8 cellular contexts compared by ENCODE assay signal in genomic region chr2:136225950-136226835, GRCh38.
A peak's percentile ranks its signal among the peaks of the same experiment; 100 is the strongest.
DNase-seq lines count a peak whose midpoint lies in the region; ATAC-seq and TF ChIP-seq lines count a peak whose summit lies in the region.

No MANE protein-coding gene starts in this region.

- H3K9me3 ChIP-seq in heart left ventricle (no peaks in the 10 kb centered on the region), transverse colon (no peaks in the 10 kb centered on the region), HAP-1 (no peaks in the 10 kb centered on the region)

- H3K4me3 ChIP-seq in heart left ventricle: no peak overlapping the region
- H3K4me3 ChIP-seq in transverse colon: no peak overlapping the region
- H3K4me3 ChIP-seq in HAP-1: no peak overlapping the region

- ATAC-seq in left cardiac atrium (peak; percentile 14 to 38), heart left ventricle (no peak), HG03354 (IDR thresholded peaks at IDR 0.05; ENCODE audit: poor library complexity, severe bottlenecking, unreplicated experiment) (peak; percentile 80)

- TF ChIP-seq POLR2A in heart left ventricle (IDR thresholded peaks at IDR 0.05) (no peak), transverse colon (IDR thresholded peaks at IDR 0.05) (peak; percentile 27)

- TF ChIP-seq CTCF in heart left ventricle (IDR thresholded peaks at IDR 0.05): no peak
- no peak for TF ChIP-seq CTCF in transverse colon (IDR thresholded peaks at IDR 0.05)

- H3K27ac ChIP-seq in heart left ventricle: peak overlapping the region in 1 of 12 donors; percentile 7
- no peak overlapping the region for H3K27ac ChIP-seq in transverse colon

- peak; percentile 46 for TF ChIP-seq EP300 in transverse colon (IDR thresholded peaks at IDR 0.05; ENCODE audit: low read depth)

- 37 to 54% (median 43%) methylated on average over 7 of the region's 7 CpGs for WGBS in heart left ventricle, 4 donors
- 39 to 47% methylated on average over 4 to 7 of the region's 7 CpGs for WGBS in transverse colon (ENCODE audit: low coverage in 1 of 2), 2 donors

- no peak for DNase-seq in left cardiac atrium
- no peak for DNase-seq in heart left ventricle
- DNase-seq in activated CD8-positive, alpha-beta memory T cell treated with anti-CD3 and anti-CD28 coated beads, Interleukin-2, amount 50 U/mL, for 4 hours: peak; percentile 39
- peak; percentile 54 for DNase-seq in transverse colon
- no peak for DNase-seq in HAP-1 (ENCODE audit: low spot score in 2 of 2)
- DNase-seq in iPS-NIHi7 (ENCODE audit: extremely low spot score): no peak
- no peak for DNase-seq in NCI-H128 (lab: John Stamatoyannopoulos, UW; ENCODE audit: unreplicated experiment)

- peaks cover 0 to 9% (median 0%) of the 10 kb centered on the region in 9 donors for H3K27me3 ChIP-seq in heart left ventricle
- H3K27me3 ChIP-seq in transverse colon: no peaks in the 10 kb centered on the region
- H3K27me3 ChIP-seq in HAP-1 (ENCODE audit: low read depth): peaks cover 22% of the 10 kb centered on the region

- H3K4me1 ChIP-seq in heart left ventricle (peaks cover 0 to 17% (median 0%) of the 10 kb centered on the region in 12 donors), transverse colon (peaks cover 0 to 8% (median 0%) of the 10 kb centered on the region in 4 donors), HAP-1 (no peaks in the 10 kb centered on the region)

- H3K36me3 ChIP-seq in heart left ventricle: no peaks in the 10 kb centered on the region
- H3K36me3 ChIP-seq in transverse colon: no peaks in the 10 kb centered on the region
- H3K36me3 ChIP-seq in HAP-1 (replicated peaks): no peaks in the 10 kb centered on the region

- intact Hi-C loops in left cardiac atrium (cut with DNase I) (no loop called here), heart left ventricle (cut with DNase I) (no loop called here), transverse colon (cut with DNase I; ENCODE audit: low total_unique reads) (loop anchor here (10.0 kb wide), 1 partner anchor 151 kb away; no protein-coding TSS in a partner anchor)

- in situ Hi-C loops in transverse colon (cut with MboI; ENCODE audit: low pct_ligation_motif_present in 1 of 4, low pct_unique_long_range_greater_than_20kb in 1 of 4, low sequenced_read_pairs in 3 of 4): no loop called here
- in situ Hi-C loops in HAP-1 (cut with MboI; ENCODE audit: low sequenced_read_pairs): no loop called here

Comparison
In these comparisons a context has a peak if more than half of its experiments do, and no peak if none do; other contexts are left out.
1. ATAC-seq: peak in left cardiac atrium (2 of 2) and HG03354 (single experiment); none in heart left ventricle (0 of 4).
2. DNase-seq: peak in activated CD8-positive, alpha-beta memory T cell treated with anti-CD3 and anti-CD28 coated beads, Interleukin-2, amount 50 U/mL, for 4 hours (single experiment) and transverse colon (single experiment); none in left cardiac atrium (single experiment), heart left ventricle (0 of 5), HAP-1 (0 of 2), iPS-NIHi7 (single experiment) and NCI-H128 (single experiment).